Comparison of ENCODE assay signal across 19 cellular contexts in genomic region chr2:241941691-241942301, GRCh38.
DNase-seq lines count a peak whose midpoint lies in the region; ATAC-seq, FAIRE-seq and TF ChIP-seq lines count a peak whose summit lies in the region.
"Had no signal": no experiment of that assay in that cellular context is flagged by ENCODE, and none has a peak within 500 bp of the region (broad histone marks: within the 10 kb centered on the region; RNA-seq: fewer than 3 reads in every experiment).

No MANE protein-coding gene starts in this region.

- no peak overlapping the region for H2BK120ac ChIP-seq in IMR-90 (ENCODE audit: low read depth, low read length)

- H3K27me3 ChIP-seq in IMR-90 (ENCODE audit: control insufficient read depth, insufficient read depth, low read length) = peaks cover 33% of the 10 kb centered on the region
- H3K27me3 ChIP-seq: adrenal gland had no signal

- no peaks in the 10 kb centered on the region for H3K4me1 ChIP-seq in IMR-90 (ENCODE audit: control insufficient read depth, insufficient read depth, low read length)
- no peaks in the 10 kb centered on the region for H3K4me1 ChIP-seq in OCI-LY7 (ENCODE audit: insufficient read depth, low read length, poor library complexity, severe bottlenecking)
- H3K4me1 ChIP-seq: adrenal gland, esophagus muscularis mucosa had no signal

- no peak for TF ChIP-seq POLR2A in IMR-90 (IDR thresholded peaks at IDR 0.05; ENCODE audit: low read depth, low read length)

- intact Hi-C loops in IMR-90 (cut with micrococcal nuclease) (no loop called here), OCI-LY7 (cut with micrococcal nuclease; ENCODE audit: unreplicated experiment) (no loop called here)

- H2AK5ac ChIP-seq in IMR-90 (ENCODE audit: low read depth, low read length) = no peak overlapping the region

- H2BK5ac ChIP-seq in IMR-90 (ENCODE audit: low read depth, low read length, poor library complexity, severe bottlenecking) = no peak overlapping the region

- peak; percentile 24 for DNase-seq in CD1c-positive myeloid dendritic cell (ENCODE audit: extremely low spot score)
- no peak for DNase-seq in IMR-90
- DNase-seq in coronary artery (ENCODE audit: low spot score) = peak; percentile 70
- peak; percentile 9 for DNase-seq in pons (ENCODE audit: low spot score)
- DNase-seq in OCI-LY7 (ENCODE audit: low spot score) = no peak
- no peak for DNase-seq in GM19239 (ENCODE audit: insufficient read length, low spot score)
- DNase-seq: activated CD8-positive, alpha-beta T cell treated with anti-CD3 and anti-CD28 coated beads, Interleukin-2, amount 10 ng/mL, durations not matched to agents 7 days and 5 days; caudate nucleus; DMS 273 treated with DMSO at 0.1 percent for 48 hours; mesendoderm; NCI-H187 treated with DMSO at 0.1 percent for 48 hours; NCI-H446; NK-92 treated with Interleukin-12 subunit alpha and Interleukin-12 subunit beta, amount 100 ng/mL, for 24 hours; stimulated activated CD4-positive, alpha-beta T cell treated with anti-CD3 and anti-CD28 coated beads, Interleukin-4, amount 100 ng/mL, for 24 hours had no signal

- no peak overlapping the region for H2BK15ac ChIP-seq in IMR-90 (ENCODE audit: low read depth, low read length)

- TF ChIP-seq CTCF in IMR-90 (conservative IDR thresholded peaks at IDR 0.05; ENCODE audit: low read depth, low read length) = no peak
- TF ChIP-seq CTCF in coronary artery (IDR thresholded peaks at IDR 0.05) = no peak
- TF ChIP-seq CTCF in OCI-LY7 (conservative IDR thresholded peaks at IDR 0.05; ENCODE audit: low read length) = no peak

- no peak overlapping the region for H3K9ac ChIP-seq in IMR-90 (ENCODE audit: low read depth, low read length)

- no peaks in the 10 kb centered on the region for H3K9me2 ChIP-seq in OCI-LY7 (ENCODE audit: insufficient read depth, low read length)

- no peak for FAIRE-seq in GM19239 (lab: Jason Lieb, UNC)

- no peak overlapping the region for H3K18ac ChIP-seq in IMR-90 (ENCODE audit: low read depth, low read length)

- CTCF ChIA-PET in IMR-90 (lab: Yijun Ruan, JAX) = interaction anchor here (1.5 kb wide), 1 partner anchor 9 kb away, joined by 3 read pairs; no protein-coding TSS in a partner anchor
- CTCF ChIA-PET in OCI-LY7 (lab: Charles Lee; ENCODE audit: unreplicated experiment) = no interaction called here

- dilution Hi-C loops in IMR-90 (cut with HindIII; ENCODE audit: low sequenced_read_pairs, unreplicated experiment) = no loop called here

- in situ Hi-C loops in IMR-90 (cut with MboI; ENCODE audit: low sequenced_read_pairs) = no loop called here

- no peak overlapping the region for H3K23ac ChIP-seq in IMR-90 (ENCODE audit: low read depth, low read length)

- H3K79me1 ChIP-seq in IMR-90 (ENCODE audit: low read depth in 1 of 2, low read length in 2 of 2) = no peaks in the 10 kb centered on the region

- POLR2A ChIA-PET in IMR-90 (lab: Charles Lee; ENCODE audit: unreplicated experiment) (no interaction called here), OCI-LY7 (lab: Charles Lee) (no interaction called here)

- H2AK9ac ChIP-seq in IMR-90 (replicated peaks; ENCODE audit: low read depth, low read length, poor library complexity) = no peak overlapping the region

- ATAC-seq in IMR-90 (ENCODE audit: low read depth) = peak; percentile 40
- no peak for ATAC-seq in HG03139 (IDR thresholded peaks at IDR 0.05; ENCODE audit: unreplicated experiment)
- ATAC-seq: activated CD8-positive, alpha-beta T cell treated with anti-CD3 and anti-CD28 coated beads, Interleukin-2, amount 10 ng/mL, durations not matched to agents 7 days and 5 days; WTC11 had no signal

- no peak overlapping the region for H3K27ac ChIP-seq in IMR-90 (ENCODE audit: insufficient read depth, low read length)
- no peak overlapping the region for H3K27ac ChIP-seq in coronary artery
- no peak overlapping the region for H3K27ac ChIP-seq in OCI-LY7 (ENCODE audit: low read depth, low read length, poor library complexity, severe bottlenecking)
- H3K27ac ChIP-seq: esophagus muscularis mucosa had no signal

- peaks cover 2% of the 10 kb centered on the region; the same call in 1 of the 2 replicates for H3K9me1 ChIP-seq in IMR-90 (ENCODE audit: insufficient read depth, low read length)

- H3K4me2 ChIP-seq in IMR-90 (ENCODE audit: low read depth, low read length) (no peak overlapping the region), OCI-LY7 (ENCODE audit: low read length) (no peak overlapping the region)

- BruUV-seq in IMR-90 (replicated peaks; lab: Mats Ljungman, UMichigan) = no TSS peak
- BruUV-seq in OCI-LY7 (replicated peaks; lab: Mats Ljungman, UMichigan) = no TSS peak

- H3K4me3 ChIP-seq in IMR-90 (ENCODE audit: insufficient read depth, low read depth, low read length) (no peak overlapping the region), coronary artery (no peak overlapping the region), OCI-LY7 (ENCODE audit: low read depth, low read length, poor library complexity, severe bottlenecking) (no peak overlapping the region)
- H3K4me3 ChIP-seq: adrenal gland, esophagus muscularis mucosa, HAP-1 had no signal

- 51% methylated on average over 6 of the region's 17 CpGs; no CpG with 5 or more reads in 1 of the 2 experiments for WGBS in IMR-90 (ENCODE audit: extremely low coverage in 2 of 2, insufficient read length in 1 of 2), 2 experiments

- H3K36me3 ChIP-seq in IMR-90 (ENCODE audit: control insufficient read depth, insufficient read depth, low read length) (no peaks in the 10 kb centered on the region), OCI-LY7 (ENCODE audit: insufficient read depth, low read length) (no peaks in the 10 kb centered on the region)
- H3K36me3 ChIP-seq: adrenal gland, esophagus muscularis mucosa, HAP-1 had no signal

- no peak overlapping the region for H3K56ac ChIP-seq in IMR-90 (ENCODE audit: extremely low read depth, insufficient read depth, low read length)

- H2AFZ ChIP-seq in IMR-90 (replicated peaks; ENCODE audit: low read length, poor library complexity) (no peak overlapping the region), OCI-LY7 (ENCODE audit: low read length) (no peak overlapping the region)

- no peak overlapping the region for H2BK20ac ChIP-seq in IMR-90 (ENCODE audit: low read depth, low read length)

- H4K8ac ChIP-seq in IMR-90 (ENCODE audit: low read depth in 2 of 2, low read length in 2 of 2) = no peak overlapping the region

- no peak overlapping the region for H3K14ac ChIP-seq in IMR-90 (replicated peaks; ENCODE audit: low read depth, low read length)

- H4K91ac ChIP-seq in IMR-90 (ENCODE audit: insufficient read depth, low read depth, low read length) = no peak overlapping the region

- no peak for TF ChIP-seq RAD21 in IMR-90 (IDR thresholded peaks at IDR 0.05; ENCODE audit: low read length)

- H3K9me3 ChIP-seq in IMR-90 (ENCODE audit: control insufficient read depth, insufficient read depth, low read length) (no peaks in the 10 kb centered on the region; the same call in 1 of the 2 replicates), OCI-LY7 (ENCODE audit: low read length) (no peaks in the 10 kb centered on the region)
- H3K9me3 ChIP-seq: adrenal gland, esophagus muscularis mucosa, HAP-1 had no signal

- no peaks in the 10 kb centered on the region for H3K79me2 ChIP-seq in OCI-LY7 (ENCODE audit: insufficient read depth, low read depth, low read length)

- H4K5ac ChIP-seq in IMR-90 (ENCODE audit: low read depth, low read length) = no peak overlapping the region

- H4K20me1 ChIP-seq in IMR-90 (ENCODE audit: insufficient read depth, low read length) = no peaks in the 10 kb centered on the region
- H4K20me1 ChIP-seq in OCI-LY7 (ENCODE audit: insufficient read depth, low read length) = no peaks in the 10 kb centered on the region

- H3K4ac ChIP-seq in IMR-90 (ENCODE audit: low read depth, low read length) = no peak overlapping the region

TF ChIP-seq in IMR-90, 13 proteins besides CTCF, POLR2A, EP300 and RAD21:
- TF ChIP-seq CEBPB (IDR thresholded peaks at IDR 0.05; ENCODE audit: low read depth, low read length) = no peak
- no peak for TF ChIP-seq RFX5 (IDR thresholded peaks at IDR 0.05; ENCODE audit: low read depth, low read length)
- no peak for TF ChIP-seq MAZ (IDR thresholded peaks at IDR 0.05; ENCODE audit: borderline replicate concordance, low read depth, low read length)
- no peak for TF ChIP-seq MXI1 (IDR thresholded peaks at IDR 0.05; ENCODE audit: borderline replicate concordance, low read depth, low read length)
- no peak for TF ChIP-seq MAFK (IDR thresholded peaks at IDR 0.05; ENCODE audit: low read depth, low read length)
TF ChIP-seq in IMR-90: peak in this region for 0.

Comparison
In these comparisons a context has a peak if more than half of its experiments do, and no peak if none do; other contexts are left out.
1. DNase-seq: peak in CD1c-positive myeloid dendritic cell (single experiment), coronary artery (single experiment) and pons (single experiment); none in IMR-90 (single experiment), OCI-LY7 (single experiment) and GM19239 (single experiment).